Comparison of ENCODE assay signal across 8 cellular contexts in the genomic region with DNA sequence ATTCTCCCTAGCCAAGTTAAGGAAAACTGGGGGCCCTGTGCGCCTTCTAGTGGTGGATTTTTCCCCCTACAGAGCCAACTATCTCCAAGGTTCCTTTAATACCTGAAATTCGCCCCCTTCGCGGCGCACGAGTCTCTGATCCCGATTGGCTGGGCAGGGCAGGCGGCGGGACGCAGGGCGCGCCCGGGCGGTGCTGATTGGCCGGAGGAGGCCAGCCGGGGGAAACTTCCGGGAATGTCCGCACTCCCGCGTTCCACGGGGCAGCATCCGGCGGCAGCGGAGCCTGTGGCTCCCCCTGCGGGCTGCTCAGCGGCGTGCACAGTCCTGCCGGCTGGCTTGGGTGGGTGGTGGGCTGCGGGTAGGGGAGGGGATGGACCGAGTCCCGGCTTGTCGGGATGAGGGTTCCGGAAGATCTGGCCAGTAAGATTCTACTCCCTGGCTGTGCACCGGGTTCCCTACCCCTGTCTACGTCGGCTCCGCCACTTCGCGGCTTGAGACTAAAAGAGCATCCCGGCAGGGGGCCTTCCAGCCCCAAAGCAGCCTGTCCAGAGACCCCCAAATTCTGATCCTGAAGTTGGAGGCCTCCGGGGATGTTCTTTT. TPM values are rescaled to one million over a fixed set of nuclear protein-coding genes. Genes with fewer than 3 reads are reported as not detected.
A peak's percentile ranks its signal among the peaks of the same experiment; 100 is the strongest.
DNase-seq lines count a peak whose midpoint lies in the region; ATAC-seq and TF ChIP-seq lines count a peak whose summit lies in the region.

A gene (plus strand): TSS at position 241 of the 600 bp plus-strand sequence. CDS start 515 bp downstream, outside the sequence.

- peak within 1 kb of the TSS; percentile 82 to 92 for H3K9ac ChIP-seq in mucosa of rectum (ENCODE audit: low read depth in 1 of 2, low read length in 2 of 2)

- peak within 1 kb of the TSS; percentile 93 for H3K4me3 Mint-ChIP-seq in activated T-cell treated with anti-CD3 and anti-CD28 coated beads, Interleukin-2, amount 50 U/mL, for 24 hours

- peak within 1 kb of the TSS; percentile 95 for H3K27ac Mint-ChIP-seq in activated T-cell treated with anti-CD3 and anti-CD28 coated beads, Interleukin-2, amount 50 U/mL, for 24 hours

- peak; percentile 88 for TF ChIP-seq CTCF in epithelial cell of proximal tubule (conservative IDR thresholded peaks at IDR 0.05; ENCODE audit: low read depth, low read length)

- TF ChIP-seq EP300 in Ishikawa (IDR thresholded peaks at IDR 0.05; ENCODE audit: borderline replicate concordance), result peak; percentile 8; the same call in 1 of the 2 replicates

- H3K36me3 Mint-ChIP-seq in activated T-cell treated with anti-CD3 and anti-CD28 coated beads, Interleukin-2, amount 50 U/mL, for 24 hours (ENCODE audit: low read depth), result peaks cover 59% of the 10 kb centered on the region

- H3K36me3 ChIP-seq in mucosa of rectum (ENCODE audit: control insufficient read depth in 2 of 2, insufficient read depth in 2 of 2, low read length in 2 of 2), result no peaks in the 10 kb centered on the region

- DNase-seq in DMS53 treated with DMSO at 0.1 percent for 48 hours (lab: John Stamatoyannopoulos, UW; ENCODE audit: unreplicated experiment) (peak; percentile 97), epithelial cell of proximal tubule (ENCODE audit: low read depth) (peak; percentile 75)
- DNase-seq in activated T-cell treated with anti-CD3 and anti-CD28 coated beads, Interleukin-2, amount 50 U/mL, for 24 hours, result peak; percentile 96
- peak; percentile 97 for DNase-seq in stimulated activated CD8-positive, alpha-beta memory T cell treated with anti-CD3 and anti-CD28 coated beads, Interleukin-4, amount 100 ng/mL, for 48 hours

- no peaks in the 10 kb centered on the region for H3K9me3 Mint-ChIP-seq in activated T-cell treated with anti-CD3 and anti-CD28 coated beads, Interleukin-2, amount 50 U/mL, for 24 hours

- no peaks in the 10 kb centered on the region for H3K27me3 ChIP-seq in mucosa of rectum (ENCODE audit: control insufficient read depth in 2 of 2, insufficient read depth in 2 of 2, low read length in 2 of 2)

- peak within 1 kb of the TSS; percentile 99 for H3K27ac ChIP-seq in mucosa of rectum (ENCODE audit: low read depth in 2 of 2, low read length in 2 of 2)

- H3K4me3 ChIP-seq in epithelial cell of proximal tubule (ENCODE audit: low read depth, low read length) (peak within 1 kb of the TSS; percentile 75), mucosa of rectum (ENCODE audit: low read length in 2 of 2) (peak within 1 kb of the TSS; percentile 84 to 85)

- peak; percentile 66 for ATAC-seq in GM21576 (IDR thresholded peaks at IDR 0.05; ENCODE audit: unreplicated experiment)

- peaks cover 30 to 36% of the 10 kb centered on the region in 2 donors for H3K4me1 ChIP-seq in mucosa of rectum (ENCODE audit: control insufficient read depth in 2 of 2, insufficient read depth in 2 of 2, low read length in 2 of 2)

- H3K9me3 ChIP-seq in mucosa of rectum (ENCODE audit: control insufficient read depth in 2 of 2, low read length in 2 of 2), result no peaks in the 10 kb centered on the region

- peaks cover 46% of the 10 kb centered on the region for H3K4me1 Mint-ChIP-seq in activated T-cell treated with anti-CD3 and anti-CD28 coated beads, Interleukin-2, amount 50 U/mL, for 24 hours (ENCODE audit: low read depth)

- TF ChIP-seq RAD21 in Ishikawa (IDR thresholded peaks at IDR 0.05; ENCODE audit: low read depth), result peak; percentile 51

- H3K27me3 Mint-ChIP-seq in activated T-cell treated with anti-CD3 and anti-CD28 coated beads, Interleukin-2, amount 50 U/mL, for 24 hours, result no peaks in the 10 kb centered on the region

TF ChIP-seq in Ishikawa, 13 proteins besides CTCF, POLR2A, EP300 and RAD21 (continues in another document):
- peak; percentile 69 for TF ChIP-seq YY1 (IDR thresholded peaks at IDR 0.05; ENCODE audit: low read depth)
- TF ChIP-seq, protein P1, sequence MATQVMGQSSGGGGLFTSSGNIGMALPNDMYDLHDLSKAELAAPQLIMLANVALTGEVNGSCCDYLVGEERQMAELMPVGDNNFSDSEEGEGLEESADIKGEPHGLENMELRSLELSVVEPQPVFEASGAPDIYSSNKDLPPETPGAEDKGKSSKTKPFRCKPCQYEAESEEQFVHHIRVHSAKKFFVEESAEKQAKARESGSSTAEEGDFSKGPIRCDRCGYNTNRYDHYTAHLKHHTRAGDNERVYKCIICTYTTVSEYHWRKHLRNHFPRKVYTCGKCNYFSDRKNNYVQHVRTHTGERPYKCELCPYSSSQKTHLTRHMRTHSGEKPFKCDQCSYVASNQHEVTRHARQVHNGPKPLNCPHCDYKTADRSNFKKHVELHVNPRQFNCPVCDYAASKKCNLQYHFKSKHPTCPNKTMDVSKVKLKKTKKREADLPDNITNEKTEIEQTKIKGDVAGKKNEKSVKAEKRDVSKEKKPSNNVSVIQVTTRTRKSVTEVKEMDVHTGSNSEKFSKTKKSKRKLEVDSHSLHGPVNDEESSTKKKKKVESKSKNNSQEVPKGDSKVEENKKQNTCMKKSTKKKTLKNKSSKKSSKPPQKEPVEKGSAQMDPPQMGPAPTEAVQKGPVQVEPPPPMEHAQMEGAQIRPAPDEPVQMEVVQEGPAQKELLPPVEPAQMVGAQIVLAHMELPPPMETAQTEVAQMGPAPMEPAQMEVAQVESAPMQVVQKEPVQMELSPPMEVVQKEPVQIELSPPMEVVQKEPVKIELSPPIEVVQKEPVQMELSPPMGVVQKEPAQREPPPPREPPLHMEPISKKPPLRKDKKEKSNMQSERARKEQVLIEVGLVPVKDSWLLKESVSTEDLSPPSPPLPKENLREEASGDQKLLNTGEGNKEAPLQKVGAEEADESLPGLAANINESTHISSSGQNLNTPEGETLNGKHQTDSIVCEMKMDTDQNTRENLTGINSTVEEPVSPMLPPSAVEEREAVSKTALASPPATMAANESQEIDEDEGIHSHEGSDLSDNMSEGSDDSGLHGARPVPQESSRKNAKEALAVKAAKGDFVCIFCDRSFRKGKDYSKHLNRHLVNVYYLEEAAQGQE (IDR thresholded peaks at IDR 0.05; ENCODE audit: low read depth), result no peak
- TF ChIP-seq, protein P2, sequence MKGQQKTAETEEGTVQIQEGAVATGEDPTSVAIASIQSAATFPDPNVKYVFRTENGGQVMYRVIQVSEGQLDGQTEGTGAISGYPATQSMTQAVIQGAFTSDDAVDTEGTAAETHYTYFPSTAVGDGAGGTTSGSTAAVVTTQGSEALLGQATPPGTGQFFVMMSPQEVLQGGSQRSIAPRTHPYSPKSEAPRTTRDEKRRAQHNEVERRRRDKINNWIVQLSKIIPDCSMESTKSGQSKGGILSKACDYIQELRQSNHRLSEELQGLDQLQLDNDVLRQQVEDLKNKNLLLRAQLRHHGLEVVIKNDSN (IDR thresholded peaks at IDR 0.05), result peak; percentile 44
- no peak; the same call in 1 of the 2 replicates for TF ChIP-seq CREB1 (IDR thresholded peaks at IDR 0.05; ENCODE audit: low read depth)
- peak; percentile 30; the same call in 1 of the 2 replicates for TF ChIP-seq NFIC (IDR thresholded peaks at IDR 0.05)
- TF ChIP-seq, protein P3, sequence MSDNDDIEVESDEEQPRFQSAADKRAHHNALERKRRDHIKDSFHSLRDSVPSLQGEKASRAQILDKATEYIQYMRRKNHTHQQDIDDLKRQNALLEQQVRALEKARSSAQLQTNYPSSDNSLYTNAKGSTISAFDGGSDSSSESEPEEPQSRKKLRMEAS (IDR thresholded peaks at IDR 0.05), result peak; percentile 93
- peak; percentile 74; the same call in 1 of the 2 replicates for TF ChIP-seq FOXM1 (IDR thresholded peaks at IDR 0.05; ENCODE audit: borderline replicate concordance, low read depth)

TF ChIP-seq in PFSK-1, 5 proteins besides CTCF, POLR2A, EP300 and RAD21:
- TF ChIP-seq, protein P1 (IDR thresholded peaks at IDR 0.05; ENCODE audit: insufficient read depth in 1 of 2, low read depth in 2 of 2, low read length in 2 of 2), result peak; percentile 28 to 54; a peak in 1 of 4 replicates
- TF ChIP-seq FOXP2 (optimal IDR thresholded peaks at IDR 0.05; ENCODE audit: borderline replicate concordance, extremely low read depth, extremely low read length, insufficient read depth), result peak; percentile 86
- TF ChIP-seq TAF1 (IDR thresholded peaks at IDR 0.05; ENCODE audit: borderline replicate concordance, insufficient read depth, low read length), result 0 out of 2 replicates have a peak, but pooled peaks have one; percentile 64
- TF ChIP-seq SIN3A (IDR thresholded peaks at IDR 0.05; ENCODE audit: borderline replicate concordance, insufficient read depth, low read length), result 0 out of 2 replicates have a peak, but pooled peaks have one; percentile 62
- peak; percentile 40; the same call in 1 of the 2 replicates for TF ChIP-seq POLR2AphosphoS5 (IDR thresholded peaks at IDR 0.05; ENCODE audit: low read depth, low read length)

RNA-seq across cellular contexts. Expression of the gene that starts here (rescaled TPM):
- polyA plus RNA-seq in PFSK-1 (2012; ENCODE audit: insufficient read length, low read depth), result 59.3 TPM
- total RNA-seq in epithelial cell of proximal tubule, result 22.7 and 60.8 TPM in 2 replicates

Comparison
In these comparisons a context has a peak if more than half of its experiments do, and no peak if none do; other contexts are left out.
1. Peak in every context shown above with its lines: DNase-seq, ATAC-seq, H3K4me3 ChIP-seq and H3K27ac ChIP-seq.